ENCODE assay signal across 8 cellular contexts in genomic region chr3:72100062-72100511, GRCh38.
DNase-seq lines count a peak whose midpoint lies in the region; ATAC-seq, FAIRE-seq and TF ChIP-seq lines count a peak whose summit lies in the region.

No MANE protein-coding gene starts in this region.

- TF ChIP-seq EP300 in HepG2 (IDR thresholded peaks at IDR 0.05; ENCODE audit: low read depth in 2 of 2, low read length in 2 of 2) (no peak), HepG2 (CRISPR knock-in tag; IDR thresholded peaks at IDR 0.05; ENCODE audit: borderline replicate concordance) (no peak)

- H3K4me2 ChIP-seq in HepG2 (ENCODE audit: low read depth, low read length) = no peak overlapping the region

- intact Hi-C loops in HepG2 (cut with micrococcal nuclease; ENCODE audit: unreplicated experiment) (no loop called here), lower lobe of right lung (cut with DNase I) (no loop called here)

- no peaks in the 10 kb centered on the region for H3K79me2 ChIP-seq in HepG2 (ENCODE audit: insufficient read depth, low read length)

- H3K27me3 ChIP-seq in liver (ENCODE audit: control insufficient read depth in 4 of 4, insufficient read depth in 4 of 4, low read length in 3 of 4) (no peaks in the 10 kb centered on the region), HepG2 (ENCODE audit: control insufficient read depth in 1 of 2, insufficient read depth in 2 of 2, low read length in 2 of 2) (peaks cover 4 to 13% of the 10 kb centered on the region in 2 experiments; a peak in 3 of 5 replicates), lower lobe of right lung (ENCODE audit: low read depth) (peaks cover 4% of the 10 kb centered on the region)

- peaks cover 0 to 8% (median 5%) of the 10 kb centered on the region in 4 donors for H3K4me1 ChIP-seq in liver (ENCODE audit: control insufficient read depth in 4 of 4, insufficient read depth in 4 of 4, low read length in 3 of 4)
- no peaks in the 10 kb centered on the region for H3K4me1 ChIP-seq in HepG2 (ENCODE audit: insufficient read depth, low read length)
- peaks cover 21% of the 10 kb centered on the region for H3K4me1 ChIP-seq in lower lobe of right lung

- H4K20me1 ChIP-seq in HepG2 (ENCODE audit: insufficient read depth, low read length) = no peaks in the 10 kb centered on the region

- H3K27ac Mint-ChIP-seq in activated CD8-positive, alpha-beta T cell treated with anti-CD3 and anti-CD28 coated beads, Interleukin-2, amount 10 ng/mL, durations not matched to agents 7 days and 5 days = peak overlapping the region; percentile 74

- TF ChIP-seq RAD21 in liver (IDR thresholded peaks at IDR 0.05) = no peak
- TF ChIP-seq RAD21 in HepG2 (CRISPR knock-in tag; IDR thresholded peaks at IDR 0.05) = no peak

- WGBS in liver = 43% methylated on average over 17 of the region's 17 CpGs
- WGBS in HepG2 (ENCODE audit: low lambda C conversion rate) = 70% methylated on average over 17 of the region's 17 CpGs

- H3K36me3 ChIP-seq in liver (ENCODE audit: control insufficient read depth in 4 of 4, insufficient read depth in 3 of 4, low read depth in 1 of 4, low read length in 3 of 4) (no peaks in the 10 kb centered on the region), HepG2 (replicated peaks in 1 of 2; ENCODE audit: control insufficient read depth in 1 of 2, insufficient read depth in 2 of 2, low read length in 2 of 2) (no peaks in the 10 kb centered on the region), lower lobe of right lung (no peaks in the 10 kb centered on the region)

- no peaks in the 10 kb centered on the region for H3K9me3 Mint-ChIP-seq in activated CD8-positive, alpha-beta T cell treated with anti-CD3 and anti-CD28 coated beads, Interleukin-2, amount 10 ng/mL, durations not matched to agents 7 days and 5 days (ENCODE audit: insufficient read depth)

- no peaks in the 10 kb centered on the region for H3K36me3 Mint-ChIP-seq in activated CD8-positive, alpha-beta T cell treated with anti-CD3 and anti-CD28 coated beads, Interleukin-2, amount 10 ng/mL, durations not matched to agents 7 days and 5 days (ENCODE audit: low read depth)

- TF ChIP-seq CTCF in liver (IDR thresholded peaks at IDR 0.05; ENCODE audit: low read depth, low read length, missing input control) = no peak
- no peak for TF ChIP-seq CTCF in HepG2 (CRISPR knock-in tag; IDR thresholded peaks at IDR 0.05)
- no peak for TF ChIP-seq CTCF in lower lobe of right lung (IDR thresholded peaks at IDR 0.05)

- H3K4me3 ChIP-seq in liver (ENCODE audit: low read depth in 1 of 3, low read length in 3 of 3) = no peak overlapping the region
- no peak overlapping the region for H3K4me3 ChIP-seq in HepG2 (replicated peaks in 1 of 3; ENCODE audit: insufficient read depth in 1 of 3, low read depth in 2 of 3, low read length in 3 of 3)
- peak overlapping the region; percentile 33 for H3K4me3 ChIP-seq in lower lobe of right lung

- POLR2A ChIA-PET in HepG2 (lab: Yijun Ruan, JAX) = no interaction called here
- POLR2A ChIA-PET in activated CD8-positive, alpha-beta T cell treated with anti-CD3 and anti-CD28 coated beads, Interleukin-2, amount 10 ng/mL, durations not matched to agents 7 days and 5 days (lab: Charles Lee) = no interaction called here

- H3K4me1 Mint-ChIP-seq in activated CD8-positive, alpha-beta T cell treated with anti-CD3 and anti-CD28 coated beads, Interleukin-2, amount 10 ng/mL, durations not matched to agents 7 days and 5 days (ENCODE audit: low read depth) = peaks cover 27% of the 10 kb centered on the region

- H3K9me3 ChIP-seq in liver (ENCODE audit: control insufficient read depth in 4 of 4, low read length in 3 of 4) (no peaks in the 10 kb centered on the region), HepG2 (ENCODE audit: low read length) (no peaks in the 10 kb centered on the region), lower lobe of right lung (no peaks in the 10 kb centered on the region)

- TF ChIP-seq POLR2A in HepG2 (IDR thresholded peaks at IDR 0.05; ENCODE audit: insufficient read depth in 1 of 2, low read depth in 2 of 2, low read length in 2 of 2) = no peak

- no TSS peak for BruUV-seq in HepG2 (replicated peaks; lab: Mats Ljungman, UMichigan)

- H3K4me3 Mint-ChIP-seq in activated CD8-positive, alpha-beta T cell treated with anti-CD3 and anti-CD28 coated beads, Interleukin-2, amount 10 ng/mL, durations not matched to agents 7 days and 5 days = peak overlapping the region; percentile 71

- in situ Hi-C loops in HepG2 (cut with HindIII; ENCODE audit: extremely low pct_ligation_motif_present, low pct_unique_long_range_greater_than_20kb) = no loop called here

- H3K27ac ChIP-seq in liver (ENCODE audit: low read depth in 1 of 2, low read length in 2 of 2) (peak overlapping the region; percentile 20 to 43), HepG2 (ENCODE audit: extremely low read length, insufficient read depth, low read length) (no peak overlapping the region), lower lobe of right lung (no peak overlapping the region)

- H3K27me3 Mint-ChIP-seq in activated CD8-positive, alpha-beta T cell treated with anti-CD3 and anti-CD28 coated beads, Interleukin-2, amount 10 ng/mL, durations not matched to agents 7 days and 5 days (ENCODE audit: low read depth) = peaks cover 11% of the 10 kb centered on the region

- CTCF ChIA-PET in HepG2 (lab: Yijun Ruan, JAX; ENCODE audit: low intra/inter-chr PET ratio, low total read pairs) = no interaction called here
- CTCF ChIA-PET in activated CD8-positive, alpha-beta T cell treated with anti-CD3 and anti-CD28 coated beads, Interleukin-2, amount 10 ng/mL, durations not matched to agents 7 days and 5 days (lab: Charles Lee) = interaction anchor here (0.8 to 1.2 kb wide), 3 partner anchors 224 to 721 kb away, joined by 3 to 4 read pairs (median 3); no protein-coding TSS in a partner anchor

- ATAC-seq in HepG2 (no peak), lower lobe of right lung (peak; percentile 29 to 39), HG02798 (IDR thresholded peaks at IDR 0.05; ENCODE audit: poor library complexity, unreplicated experiment) (no peak), HG02884 (IDR thresholded peaks at IDR 0.05; ENCODE audit: unreplicated experiment) (no peak)
- ATAC-seq in activated CD8-positive, alpha-beta T cell treated with anti-CD3 and anti-CD28 coated beads, Interleukin-2, amount 10 ng/mL, durations not matched to agents 7 days and 5 days = no peak

- FAIRE-seq in HepG2 (lab: Jason Lieb, UNC) = no peak

- no peak overlapping the region for H2AFZ ChIP-seq in HepG2 (ENCODE audit: low read length)

- no peak for DNase-seq in HepG2 (ENCODE audit: low spot score)
- no peak for DNase-seq in activated CD8-positive, alpha-beta T cell treated with anti-CD3 and anti-CD28 coated beads, Interleukin-2, amount 10 ng/mL, durations not matched to agents 7 days and 5 days
- no peak for DNase-seq in lower lobe of right lung
- no peak for DNase-seq in RKO (ENCODE audit: low spot score)
- DNase-seq in activated gamma-delta T cell treated with Interleukin-2 at 50 U/mL for 16 hours = no peak

- no peak overlapping the region for H3K9ac ChIP-seq in liver (ENCODE audit: low read depth in 1 of 2, low read length in 2 of 2)
- no peak overlapping the region for H3K9ac ChIP-seq in HepG2 (ENCODE audit: insufficient read depth, low read depth, low read length)

TF ChIP-seq in liver, 16 proteins besides CTCF, POLR2A, EP300 and RAD21 (continues in another document):
- no peak for TF ChIP-seq YY1 (IDR thresholded peaks at IDR 0.05)
- no peak for TF ChIP-seq NR2F2 (IDR thresholded peaks at IDR 0.05)
- TF ChIP-seq MAX (IDR thresholded peaks at IDR 0.05) = no peak
- no peak for TF ChIP-seq SP1 (IDR thresholded peaks at IDR 0.05)
- TF ChIP-seq ZBTB33 (IDR thresholded peaks at IDR 0.05) = no peak
- no peak for TF ChIP-seq HNF4A (conservative IDR thresholded peaks at IDR 0.05)

TF ChIP-seq in HepG2, 621 proteins besides CTCF, POLR2A, EP300 and RAD21 (continues in another document):
- TF ChIP-seq ZNF468 (CRISPR knock-in tag; IDR thresholded peaks at IDR 0.05) = no peak
- no peak for TF ChIP-seq CREBL2 (CRISPR knock-in tag; IDR thresholded peaks at IDR 0.05; ENCODE audit: borderline replicate concordance)
- no peak for TF ChIP-seq ZNF441 (CRISPR knock-in tag; IDR thresholded peaks at IDR 0.05; ENCODE audit: borderline replicate concordance)
- TF ChIP-seq KAT2B (IDR thresholded peaks at IDR 0.05; ENCODE audit: borderline replicate concordance, low read depth, low read length) = no peak
- no peak for TF ChIP-seq MTA3 (CRISPR knock-in tag; IDR thresholded peaks at IDR 0.05)
- TF ChIP-seq ATF2 (CRISPR knock-in tag; IDR thresholded peaks at IDR 0.05) = no peak
- TF ChIP-seq ZSCAN12 (CRISPR knock-in tag; IDR thresholded peaks at IDR 0.05) = no peak
- TF ChIP-seq HDAC6 (IDR thresholded peaks at IDR 0.05; ENCODE audit: low read depth, low read length) = no peak
- TF ChIP-seq ZNF513 (CRISPR knock-in tag; conservative IDR thresholded peaks at IDR 0.05) = no peak
- TF ChIP-seq RNF2 (conservative IDR thresholded peaks at IDR 0.05; ENCODE audit: low read depth) = no peak
- TF ChIP-seq ZNF205 (CRISPR knock-in tag; IDR thresholded peaks at IDR 0.05) = no peak
- TF ChIP-seq SIN3A (IDR thresholded peaks at IDR 0.05; ENCODE audit: borderline replicate concordance, low read depth, low read length) = no peak
- TF ChIP-seq POLR2G (IDR thresholded peaks at IDR 0.05; ENCODE audit: low read depth, low read length) = no peak

Comparison
In these comparisons a context has a peak if more than half of its experiments do, and no peak if none do; other contexts are left out.
1. H3K27ac ChIP-seq: peak in liver (2 of 2); none in HepG2 (single experiment) and lower lobe of right lung (single experiment).
2. ATAC-seq: peak in lower lobe of right lung (2 of 2); none in HepG2 (single experiment), activated CD8-positive, alpha-beta T cell treated with anti-CD3 and anti-CD28 coated beads, Interleukin-2, amount 10 ng/mL, durations not matched to agents 7 days and 5 days (single experiment), HG02798 (single experiment) and HG02884 (single experiment).